Comparison of ENCODE assay signal across 24 cellular contexts in the genomic region with DNA sequence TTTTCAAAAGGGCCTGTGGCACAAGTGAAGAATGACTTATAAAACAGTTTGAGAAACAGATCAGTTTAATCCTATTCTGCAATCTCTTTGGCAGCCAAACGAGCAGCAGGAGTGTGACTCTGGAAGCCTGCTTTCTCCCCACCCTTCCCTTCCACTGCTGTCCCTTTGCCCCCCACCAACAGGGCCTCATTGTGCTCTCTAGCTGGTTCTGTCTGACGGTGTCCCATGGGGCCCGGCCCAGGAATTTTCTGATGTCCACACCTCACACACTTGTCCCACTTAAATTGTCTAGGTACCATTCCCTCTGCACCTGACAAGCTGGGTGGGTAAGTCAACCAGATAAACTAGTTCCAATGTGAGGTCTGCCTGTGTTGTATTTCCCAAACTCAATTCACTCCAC. TPM values are rescaled to one million over a fixed set of nuclear protein-coding genes. Genes with fewer than 3 reads are reported as not detected.
DNase-seq lines count a peak whose midpoint lies in the region; ATAC-seq and TF ChIP-seq lines count a peak whose summit lies in the region.
"Had no signal": no experiment of that assay in that cellular context is flagged by ENCODE, and none has a peak within 500 bp of the region (broad histone marks: within the 10 kb centered on the region; RNA-seq: fewer than 3 reads in every experiment).

No MANE protein-coding gene starts in this region.

- no peaks in the 10 kb centered on the region for H3K36me3 Mint-ChIP-seq in activated naive CD8-positive, alpha-beta T cell treated with anti-CD3 and anti-CD28 coated beads, Interleukin-2, amount 50 U/mL, for 24 hours (ENCODE audit: low read depth)
- H3K36me3 Mint-ChIP-seq in activated naive CD8-positive, alpha-beta T cell treated with anti-CD3 and anti-CD28 coated beads for 36 hours: no peaks in the 10 kb centered on the region
- H3K36me3 Mint-ChIP-seq: CD14-positive monocyte; CD8-positive, alpha-beta memory T cell had no signal

- peaks cover 0 to 5% (median 0%) of the 10 kb centered on the region in 3 donors for H3K27me3 ChIP-seq in sigmoid colon
- H3K27me3 ChIP-seq: BE2C; BLaER1 treated with 17β-estradiol and CSF1 and Interleukin-3, amounts not matched to agents 10 nM and 100 nM had no signal

- WGBS in sigmoid colon, 2 donors: 68 to 78% methylated on average over 3 of the region's 3 CpGs

- H3K4me1 ChIP-seq in sigmoid colon: no peaks in the 10 kb centered on the region
- H3K4me1 ChIP-seq: A549, BE2C, HAP-1 had no signal

- H3K36me3 ChIP-seq in sigmoid colon: no peaks in the 10 kb centered on the region
- H3K36me3 ChIP-seq: BE2C; BLaER1 treated with 17β-estradiol and CSF1 and Interleukin-3, amounts not matched to agents 10 nM and 100 nM; HAP-1 had no signal

- H3K4me3 ChIP-seq in coronary artery: no peak overlapping the region
- no peak overlapping the region for H3K4me3 ChIP-seq in sigmoid colon
- H3K4me3 ChIP-seq: A549; BLaER1 treated with 17β-estradiol and CSF1 and Interleukin-3, amounts not matched to agents 10 nM and 100 nM; GM12878; HAP-1 had no signal

- no peaks in the 10 kb centered on the region for H3K9me3 ChIP-seq in sigmoid colon
- H3K9me3 ChIP-seq: A549; BE2C; BLaER1 treated with 17β-estradiol and CSF1 and Interleukin-3, amounts not matched to agents 10 nM and 100 nM; HAP-1 had no signal

- intact Hi-C loops in sigmoid colon (cut with DNase I): no loop called here

- H3K4me1 Mint-ChIP-seq in activated naive CD8-positive, alpha-beta T cell treated with anti-CD3 and anti-CD28 coated beads, Interleukin-2, amount 50 U/mL, for 24 hours: no peaks in the 10 kb centered on the region
- no peaks in the 10 kb centered on the region for H3K4me1 Mint-ChIP-seq in activated naive CD8-positive, alpha-beta T cell treated with anti-CD3 and anti-CD28 coated beads for 36 hours
- H3K4me1 Mint-ChIP-seq: CD14-positive monocyte; CD8-positive, alpha-beta memory T cell had no signal

- no peak for DNase-seq in activated naive CD8-positive, alpha-beta T cell treated with anti-CD3 and anti-CD28 coated beads, Interleukin-2, amount 50 U/mL, for 24 hours
- DNase-seq in activated naive CD8-positive, alpha-beta T cell treated with anti-CD3 and anti-CD28 coated beads for 36 hours: no peak
- DNase-seq in coronary artery (ENCODE audit: low spot score) (peak; percentile 56), sigmoid colon (peak; percentile 11), substantia nigra (lab: John Stamatoyannopoulos, UW) (no peak)
- DNase-seq in activated T-cell treated with anti-CD3 and anti-CD28 coated beads, Interleukin-2, amount 50 U/mL, for 48 hours: no peak
- DNase-seq: 8988T; ACHN; AML-193; BE2C; CD4-positive, alpha-beta T cell; CD8-positive, alpha-beta memory T cell; DMS 273 treated with DMSO at 0.1 percent for 48 hours; DMS79; EL; GDM1; GOT3; HFFc6 had no signal

- no peak overlapping the region for H3K27ac Mint-ChIP-seq in activated naive CD8-positive, alpha-beta T cell treated with anti-CD3 and anti-CD28 coated beads, Interleukin-2, amount 50 U/mL, for 24 hours
- H3K27ac Mint-ChIP-seq in activated naive CD8-positive, alpha-beta T cell treated with anti-CD3 and anti-CD28 coated beads for 36 hours: no peak overlapping the region
- H3K27ac Mint-ChIP-seq: CD14-positive monocyte; CD4-positive, alpha-beta T cell; CD8-positive, alpha-beta memory T cell; HFFc6 had no signal

- H3K27ac ChIP-seq in coronary artery (no peak overlapping the region), sigmoid colon (no peak overlapping the region), substantia nigra (ENCODE audit: low read depth, low read length, poor library complexity, severe bottlenecking) (no peak overlapping the region)
- H3K27ac ChIP-seq: A549; BLaER1 treated with 17β-estradiol and CSF1 and Interleukin-3, amounts not matched to agents 10 nM and 100 nM had no signal

- no peaks in the 10 kb centered on the region for H3K9me3 Mint-ChIP-seq in activated naive CD8-positive, alpha-beta T cell treated with anti-CD3 and anti-CD28 coated beads, Interleukin-2, amount 50 U/mL, for 24 hours
- no peaks in the 10 kb centered on the region for H3K9me3 Mint-ChIP-seq in activated naive CD8-positive, alpha-beta T cell treated with anti-CD3 and anti-CD28 coated beads for 36 hours
- H3K9me3 Mint-ChIP-seq: CD4-positive, alpha-beta T cell; CD8-positive, alpha-beta memory T cell; HFFc6 had no signal

- peak; percentile 40 for ATAC-seq in activated naive CD8-positive, alpha-beta T cell treated with anti-CD3 and anti-CD28 coated beads, Interleukin-2, amount 50 U/mL, for 24 hours
- ATAC-seq in esophagus mucosa: peak; percentile 19
- ATAC-seq: A549, GM12878 had no signal

- TF ChIP-seq CTCF in coronary artery (IDR thresholded peaks at IDR 0.05) (no peak), sigmoid colon (IDR thresholded peaks at IDR 0.05) (no peak)

- peaks cover 7% of the 10 kb centered on the region for H3K27me3 Mint-ChIP-seq in activated naive CD8-positive, alpha-beta T cell treated with anti-CD3 and anti-CD28 coated beads, Interleukin-2, amount 50 U/mL, for 24 hours
- peaks cover 11% of the 10 kb centered on the region for H3K27me3 Mint-ChIP-seq in activated naive CD8-positive, alpha-beta T cell treated with anti-CD3 and anti-CD28 coated beads for 36 hours

- TF ChIP-seq EP300 in sigmoid colon (IDR thresholded peaks at IDR 0.05): no peak

- H3K4me3 Mint-ChIP-seq in activated naive CD8-positive, alpha-beta T cell treated with anti-CD3 and anti-CD28 coated beads, Interleukin-2, amount 50 U/mL, for 24 hours: no peak overlapping the region
- H3K4me3 Mint-ChIP-seq in activated naive CD8-positive, alpha-beta T cell treated with anti-CD3 and anti-CD28 coated beads for 36 hours: no peak overlapping the region
- H3K4me3 Mint-ChIP-seq: CD14-positive monocyte; CD4-positive, alpha-beta T cell; CD8-positive, alpha-beta memory T cell; HFFc6 had no signal

- no peak for TF ChIP-seq POLR2A in sigmoid colon (IDR thresholded peaks at IDR 0.05)

RNA-seq across cellular contexts. Expression of a gene that starts 16.4 kb away (rescaled TPM):
- under 1 TPM in 1 of 2 experiments, not detected in 1; 0.08 TPM for total RNA-seq in activated naive CD8-positive, alpha-beta T cell treated with anti-CD3 and anti-CD28 coated beads for 36 hours
- 17.6 TPM for total RNA-seq in esophagus mucosa
- total RNA-seq in sigmoid colon: 1 to 10 TPM; 3.3 to 10.0 (median 6.8) TPM
- 10 to 100 TPM in 1 of 3 donors, 1 to 10 TPM in 2; 1.8 to 22.1 (median 3.2) TPM for polyA plus RNA-seq in sigmoid colon
- total RNA-seq: CD4-positive, alpha-beta T cell; CD8-positive, alpha-beta memory T cell had no signal
- polyA plus RNA-seq: CD8-positive, alpha-beta memory T cell; GM12878 had no signal

Comparison
In these comparisons a context has a peak if more than half of its experiments do, and no peak if none do; other contexts are left out.
1. DNase-seq: peak in coronary artery (single experiment) and sigmoid colon (single experiment); none in activated naive CD8-positive, alpha-beta T cell treated with anti-CD3 and anti-CD28 coated beads, Interleukin-2, amount 50 U/mL, for 24 hours (single experiment), activated naive CD8-positive, alpha-beta T cell treated with anti-CD3 and anti-CD28 coated beads for 36 hours (single experiment), substantia nigra (0 of 49) and activated T-cell treated with anti-CD3 and anti-CD28 coated beads, Interleukin-2, amount 50 U/mL, for 48 hours (0 of 2).